8 cellular contexts compared by ENCODE assay signal in genomic region chr7:3200504-3200903, GRCh38.
A peak's percentile ranks its signal among the peaks of the same experiment; 100 is the strongest.
DNase-seq lines count a peak whose midpoint lies in the region; ATAC-seq, FAIRE-seq and TF ChIP-seq lines count a peak whose summit lies in the region.

No MANE protein-coding gene starts in this region.

- POLR2A ChIA-PET in GM12878 (lab: Charles Lee) = interaction anchor here (0.5 kb wide), 1 partner anchor 650 kb away, joined by 9 read pairs; no protein-coding TSS in a partner anchor

- TF ChIP-seq EP300 in GM12878 (IDR thresholded peaks at IDR 0.05; ENCODE audit: borderline replicate concordance in 1 of 2, control insufficient read depth in 1 of 2, low read depth in 2 of 2, low read length in 2 of 2) = no peak

- intact Hi-C loops in GM12878 (cut with micrococcal nuclease; ENCODE audit: unreplicated experiment) = loop anchor here (10.0 kb wide), 1 partner anchor 1884 kb away; no protein-coding TSS in a partner anchor
- intact Hi-C loops in mucosa of descending colon (cut with DNase I, micrococcal nuclease) = no loop called here

- peak; percentile 67 for ATAC-seq in GM12878
- peak; percentile 53 for ATAC-seq in mucosa of descending colon
- ATAC-seq in HG03442 (IDR thresholded peaks at IDR 0.05; ENCODE audit: unreplicated experiment) = no peak
- ATAC-seq in GM19467 (IDR thresholded peaks at IDR 0.05; ENCODE audit: unreplicated experiment) = no peak

- H3K27me3 ChIP-seq in Karpas-422 (ENCODE audit: low read length) = no peaks in the 10 kb centered on the region
- no peaks in the 10 kb centered on the region for H3K27me3 ChIP-seq in GM12878 (replicated peaks in 1 of 2; ENCODE audit: control insufficient read depth in 2 of 2, insufficient read depth in 2 of 2, low read length in 1 of 2)

- SMC1A ChIA-PET in GM12878 (lab: Charles Lee; ENCODE audit: uncharacterized antibody, unreplicated experiment) = interaction anchor here (1.0 to 1.2 kb wide), 2 partner anchors 108 to 336 kb away, joined by 3 read pairs; no protein-coding TSS in a partner anchor

- in situ Hi-C loops in GM12878 (cut with MboI) = no loop called here

- H2AFZ ChIP-seq in Karpas-422 (ENCODE audit: low read length) (no peak overlapping the region), GM12878 (ENCODE audit: control insufficient read depth, low read depth, low read length) (no peak overlapping the region)

- FAIRE-seq in GM12878 (lab: Jason Lieb, UNC) (no peak), RCC 7860 (lab: Jason Lieb, UNC) (no peak)

- TF ChIP-seq CTCF in GM12878 (IDR thresholded peaks at IDR 0.05 in 2 of 3, conservative IDR thresholded peaks at IDR 0.05 in 1 of 3; ENCODE audit: control insufficient read depth in 2 of 3, extremely low read depth in 1 of 3, insufficient read depth in 1 of 3, low read depth in 3 of 3, low read length in 3 of 3) = peak; percentile 37 to 56 (median 45); a peak in 5 of 6 replicates
- TF ChIP-seq CTCF in mucosa of descending colon (IDR thresholded peaks at IDR 0.05) = no peak

- H3K9me3 ChIP-seq in Karpas-422 (ENCODE audit: low read length) (no peaks in the 10 kb centered on the region), GM12878 (replicated peaks; ENCODE audit: control insufficient read depth, insufficient read depth, low read length) (no peaks in the 10 kb centered on the region; the same call in 2 of the 3 replicates), mucosa of descending colon (no peaks in the 10 kb centered on the region)

- no peaks in the 10 kb centered on the region for H3K36me3 ChIP-seq in Karpas-422 (ENCODE audit: insufficient read depth, low read length)
- no peaks in the 10 kb centered on the region for H3K36me3 ChIP-seq in GM12878 (ENCODE audit: control insufficient read depth in 2 of 2, insufficient read depth in 2 of 2, low read length in 1 of 2)
- no peaks in the 10 kb centered on the region for H3K36me3 ChIP-seq in mucosa of descending colon (ENCODE audit: low read depth)

- H3K79me2 ChIP-seq in Karpas-422 (ENCODE audit: low read length) (no peaks in the 10 kb centered on the region), GM12878 (ENCODE audit: control insufficient read depth, insufficient read depth, low read length) (no peaks in the 10 kb centered on the region)

- no TSS peak for BruUV-seq in GM12878 (replicated peaks; lab: Mats Ljungman, UMichigan)

- no peak for TF ChIP-seq POLR2A in GM12878 (IDR thresholded peaks at IDR 0.05; ENCODE audit: low read depth, low read length)

- H3K4me2 ChIP-seq in Karpas-422 (ENCODE audit: low read depth, low read length, poor library complexity, severe bottlenecking) (no peak overlapping the region), GM12878 (ENCODE audit: control insufficient read depth, insufficient read depth) (no peak overlapping the region)

- TF ChIP-seq RAD21 in GM12878 (IDR thresholded peaks at IDR 0.05; ENCODE audit: insufficient read depth, low read depth, low read length) = peak; percentile 39

- WGBS in GM12878 (ENCODE audit: insufficient coverage, insufficient replicate concordance, low lambda C conversion rate, missing lambda C conversion rate) = 43% methylated on average over 1 of the region's 1 CpG

- CTCF ChIA-PET in GM12878 (lab: Yijun Ruan, JAX) = interaction anchor here (0.6 to 1.2 kb wide), 4 partner anchors 225 to 1550 kb away, joined by 3 read pairs; no protein-coding TSS in a partner anchor

- H4K20me1 ChIP-seq in Karpas-422 (ENCODE audit: insufficient read depth, low read depth, low read length) (no peaks in the 10 kb centered on the region), GM12878 (ENCODE audit: control insufficient read depth, insufficient read depth) (no peaks in the 10 kb centered on the region)

- H3K9ac ChIP-seq in Karpas-422 (ENCODE audit: low read length) = no peak overlapping the region
- H3K9ac ChIP-seq in GM12878 (ENCODE audit: control insufficient read depth, insufficient read depth, low read length) = no peak overlapping the region

- H3K27ac ChIP-seq in Karpas-422 (ENCODE audit: low read length) = no peak overlapping the region
- no peak overlapping the region for H3K27ac ChIP-seq in GM12878 (ENCODE audit: control insufficient read depth, insufficient read depth)

- peak; percentile 4 for DNase-seq in EH (ENCODE audit: low read depth)
- DNase-seq in Karpas-422 = peak; percentile 74
- DNase-seq in GM12878 (ENCODE audit: low read depth, low spot score) = no peak
- peak in 1 of 3 donors; percentile 33 for DNase-seq in mucosa of descending colon
- DNase-seq in NCI-H2227 treated with DMSO at 0.1 percent for 48 hours (lab: John Stamatoyannopoulos, UW) = no peak
- no peak for DNase-seq in RCC 7860 (ENCODE audit: low spot score)

- RAD21 ChIA-PET in GM12878 (lab: Charles Lee; ENCODE audit: unreplicated experiment) = interaction anchor here (1.2 kb wide), 1 partner anchor 314 kb away, joined by 3 read pairs; no protein-coding TSS in a partner anchor

- H3K4me3 ChIP-seq in Karpas-422 (ENCODE audit: low read length) (no peak overlapping the region), GM12878 (no peak overlapping the region), mucosa of descending colon (no peak overlapping the region)

- H3K9me2 ChIP-seq in Karpas-422 (replicated peaks; ENCODE audit: insufficient read depth, low read length) = no peaks in the 10 kb centered on the region

- H3K4me1 ChIP-seq in Karpas-422 (ENCODE audit: low read length) = no peaks in the 10 kb centered on the region
- no peaks in the 10 kb centered on the region for H3K4me1 ChIP-seq in GM12878 (ENCODE audit: control insufficient read depth, insufficient read depth, low read length)
- H3K4me1 ChIP-seq in mucosa of descending colon (ENCODE audit: low read depth) = no peaks in the 10 kb centered on the region

TF ChIP-seq in GM12878, 131 proteins besides CTCF, POLR2A, EP300 and RAD21:
- no peak for TF ChIP-seq RBBP5 (conservative IDR thresholded peaks at IDR 0.05)
- TF ChIP-seq SMC3 (IDR thresholded peaks at IDR 0.05; ENCODE audit: borderline replicate concordance, low read length) = peak; percentile 32; the same call in 1 of the 2 replicates
- 0 out of 2 replicates have a peak, but pooled peaks have one; percentile 21 for TF ChIP-seq ZNF384 (IDR thresholded peaks at IDR 0.05; ENCODE audit: borderline replicate concordance, low read depth, low read length)

Comparison
In these comparisons a context has a peak if more than half of its experiments do, and no peak if none do; other contexts are left out.
1. DNase-seq: peak in EH (single experiment) and Karpas-422 (single experiment); none in GM12878 (single experiment), NCI-H2227 treated with DMSO at 0.1 percent for 48 hours (single experiment) and RCC 7860 (single experiment).
2. ATAC-seq: peak in GM12878 (single experiment) and mucosa of descending colon (single experiment); none in HG03442 (single experiment) and GM19467 (single experiment).